ENCODE assay signal across 33 cellular contexts in genomic region chr19:547836-548720, GRCh38. TPM values are rescaled to one million over a fixed set of nuclear protein-coding genes. Genes with fewer than 3 reads are reported as not detected.
A peak's percentile ranks its signal among the peaks of the same experiment; 100 is the strongest.
DNase-seq lines count a peak whose midpoint lies in the region; ATAC-seq, FAIRE-seq and TF ChIP-seq lines count a peak whose summit lies in the region.
"Had no signal": no experiment of that assay in that cellular context is flagged by ENCODE, and none has a peak within 500 bp of the region (broad histone marks: within the 10 kb centered on the region; RNA-seq: fewer than 3 reads in every experiment).

No MANE protein-coding gene starts in this region.

- H4K20me1 ChIP-seq in MM.1S (ENCODE audit: insufficient read depth, low read length): no peaks in the 10 kb centered on the region
- peaks cover 2 to 8% of the 10 kb centered on the region in 2 experiments for H4K20me1 ChIP-seq in H1 (replicated peaks in 1 of 2; ENCODE audit: control insufficient read depth in 1 of 2, insufficient read depth in 2 of 2, low read length in 2 of 2)

- no peak overlapping the region for H3K27ac ChIP-seq in MM.1S (ENCODE audit: low read length)
- H3K27ac ChIP-seq in H1 (ENCODE audit: low read depth, low read length): no peak overlapping the region
- H3K27ac ChIP-seq: adrenal gland, neural progenitor cell, RWPE1, sigmoid colon, uterus had no signal

- POLR2A ChIA-PET in H1 (lab: Charles Lee; ENCODE audit: partially characterized antibody): interaction anchor here (0.6 to 7.3 kb wide), 9 partner anchors 9 to 44 kb away, joined by 3 to 40 read pairs (median 5); partner anchors contain the start of gene CDC34

- no peak overlapping the region for H4K91ac ChIP-seq in H1 (replicated peaks; ENCODE audit: insufficient read length, low read length)

- H3K4me3 ChIP-seq in MM.1S (ENCODE audit: low read length) (no peak overlapping the region), H1 (ENCODE audit: extremely low read depth in 1 of 4, insufficient read depth in 2 of 4, low read depth in 3 of 4, low read length in 4 of 4) (no peak overlapping the region)
- H3K4me3 ChIP-seq: adrenal gland, MG63, neural progenitor cell, sigmoid colon, uterus had no signal

- H3F3A ChIP-seq in MM.1S (ENCODE audit: insufficient read depth, low read length): no peaks in the 10 kb centered on the region

- H3K9me2 ChIP-seq in MM.1S (replicated peaks; ENCODE audit: insufficient read depth, low read length): no peaks in the 10 kb centered on the region

- H3K4me3 Mint-ChIP-seq in activated T-cell treated with anti-CD3 and anti-CD28 coated beads, Interleukin-2, amount 50 U/mL, for 24 hours: no peak overlapping the region
- no peak overlapping the region for H3K4me3 Mint-ChIP-seq in stimulated activated effector memory CD8-positive, alpha-beta T cell treated with anti-CD3 and anti-CD28 coated beads, Interleukin-12 subunit alpha, Interleukin-12 subunit beta, amount 100 ng/mL, for 72 hours
- H3K4me3 Mint-ChIP-seq: activated T-cell treated with anti-CD3 and anti-CD28 coated beads, Interleukin-2, amount 50 U/mL, for 72 hours; B cell; brain; CD8-positive, alpha-beta T cell; neural progenitor cell; T-helper 1 cell treated with Interleukin-12 subunit alpha and Interleukin-12 subunit beta and Interleukin-4 antibody, amounts not matched to agents 30 μg/mL and 1 μg/mL, for 36 hours had no signal

- no peak overlapping the region for H3K4me2 ChIP-seq in MM.1S (ENCODE audit: low read depth, low read length)
- H3K4me2 ChIP-seq in H1 (ENCODE audit: insufficient read depth in 1 of 2, low read depth in 2 of 2, low read length in 2 of 2): no peak overlapping the region
- H3K4me2 ChIP-seq: neural progenitor cell had no signal

- H2BK15ac ChIP-seq in H1 (ENCODE audit: low read length): no peak overlapping the region; the same call in 1 of the 2 replicates

- H3K27me3 ChIP-seq in MM.1S (replicated peaks; ENCODE audit: insufficient read depth, low read length) (peaks cover 55% of the 10 kb centered on the region), H1 (replicated peaks in 1 of 4; ENCODE audit: control insufficient read depth in 3 of 4, extremely low read depth in 1 of 4, insufficient read depth in 3 of 4, low read length in 3 of 4) (no peaks in the 10 kb centered on the region)
- H3K27me3 ChIP-seq: adrenal gland, MG63, uterus had no signal

- no peak overlapping the region for H3K18ac ChIP-seq in H1 (ENCODE audit: extremely low read depth, low read length)

- no peak overlapping the region for H3K23ac ChIP-seq in H1 (ENCODE audit: insufficient read length)

- H3K4me1 Mint-ChIP-seq in activated T-cell treated with anti-CD3 and anti-CD28 coated beads, Interleukin-2, amount 50 U/mL, for 24 hours (ENCODE audit: low read depth): peaks cover 24% of the 10 kb centered on the region
- H3K4me1 Mint-ChIP-seq in stimulated activated effector memory CD8-positive, alpha-beta T cell treated with anti-CD3 and anti-CD28 coated beads, Interleukin-12 subunit alpha, Interleukin-12 subunit beta, amount 100 ng/mL, for 72 hours: peaks cover 34% of the 10 kb centered on the region
- H3K4me1 Mint-ChIP-seq: B cell had no signal

- no peak overlapping the region for H2AK5ac ChIP-seq in H1 (ENCODE audit: low read depth, low read length)

- no peak overlapping the region for H3K4ac ChIP-seq in H1 (replicated peaks; ENCODE audit: insufficient read length, low read depth, low read length)

- no peaks in the 10 kb centered on the region for H3K36me3 ChIP-seq in MM.1S (replicated peaks; ENCODE audit: insufficient read depth, low read length)
- no peaks in the 10 kb centered on the region for H3K36me3 ChIP-seq in H1 (ENCODE audit: control insufficient read depth in 2 of 4, insufficient read depth in 4 of 4, low read length in 3 of 4)
- H3K36me3 ChIP-seq: adrenal gland, MG63, neural progenitor cell, uterus had no signal

- no peaks in the 10 kb centered on the region for H3K79me1 ChIP-seq in H1 (ENCODE audit: low read depth, low read length)

- H3K79me2 ChIP-seq in MM.1S (ENCODE audit: low read length): no peaks in the 10 kb centered on the region
- no peaks in the 10 kb centered on the region for H3K79me2 ChIP-seq in H1 (ENCODE audit: control insufficient read depth in 1 of 2, insufficient read depth in 2 of 2, low read length in 2 of 2)

- CTCF ChIA-PET in H1 (lab: Charles Lee; ENCODE audit: partially characterized antibody): no interaction called here

- H3K27me3 Mint-ChIP-seq in activated T-cell treated with anti-CD3 and anti-CD28 coated beads, Interleukin-2, amount 50 U/mL, for 24 hours: no peaks in the 10 kb centered on the region
- H3K27me3 Mint-ChIP-seq: B cell, brain had no signal

- no peaks in the 10 kb centered on the region for H3K9me3 Mint-ChIP-seq in activated T-cell treated with anti-CD3 and anti-CD28 coated beads, Interleukin-2, amount 50 U/mL, for 24 hours
- H3K9me3 Mint-ChIP-seq in stimulated activated effector memory CD8-positive, alpha-beta T cell treated with anti-CD3 and anti-CD28 coated beads, Interleukin-12 subunit alpha, Interleukin-12 subunit beta, amount 100 ng/mL, for 72 hours: no peaks in the 10 kb centered on the region
- H3K9me3 Mint-ChIP-seq: activated T-cell treated with anti-CD3 and anti-CD28 coated beads, Interleukin-2, amount 50 U/mL, for 72 hours; brain; CD8-positive, alpha-beta T cell; neural progenitor cell; T-helper 1 cell treated with Interleukin-12 subunit alpha and Interleukin-12 subunit beta and Interleukin-4 antibody, amounts not matched to agents 30 μg/mL and 1 μg/mL, for 36 hours had no signal

- no peak overlapping the region for H3K9ac ChIP-seq in MM.1S (ENCODE audit: low read length)
- H3K9ac ChIP-seq in H1 (replicated peaks in 1 of 4; ENCODE audit: extremely low read depth in 1 of 4, low read depth in 3 of 4, low read length in 3 of 4): no peak overlapping the region; a peak in 1 of 7 replicates
- H3K9ac ChIP-seq: neural progenitor cell had no signal

- 88% methylated on average over 26 of the region's 26 CpGs; no CpG with 5 or more reads in 1 of the 2 experiments for WGBS in H1 (ENCODE audit: extremely low coverage in 1 of 2, insufficient coverage in 1 of 2, insufficient read length in 1 of 2, insufficient replicate concordance in 2 of 2, low coverage in 1 of 2, low lambda C conversion rate in 2 of 2, missing lambda C conversion rate in 1 of 2), 2 experiments

- H2AFZ ChIP-seq in MM.1S (ENCODE audit: low read length): no peak overlapping the region
- no peak overlapping the region for H2AFZ ChIP-seq in H1 (ENCODE audit: low read length)
- H2AFZ ChIP-seq: neural progenitor cell had no signal

- no peak for TF ChIP-seq EP300 in H1 (IDR thresholded peaks at IDR 0.05; ENCODE audit: borderline replicate concordance in 1 of 2, low read depth in 2 of 2, low read length in 2 of 2)

- H4K8ac ChIP-seq in H1 (ENCODE audit: extremely low read depth, insufficient read depth, low read length): no peak overlapping the region

- no peak for ATAC-seq in stimulated activated effector memory CD8-positive, alpha-beta T cell treated with anti-CD3 and anti-CD28 coated beads, Interleukin-12 subunit alpha, Interleukin-12 subunit beta, amount 100 ng/mL, for 72 hours
- no peak for ATAC-seq in GM19397 (IDR thresholded peaks at IDR 0.05; ENCODE audit: unreplicated experiment)
- ATAC-seq: activated T-cell treated with anti-CD3 and anti-CD28 coated beads, Interleukin-2, amount 50 U/mL, for 72 hours; CD8-positive, alpha-beta T cell; left cardiac atrium had no signal

- TF ChIP-seq RAD21 in H1 (IDR thresholded peaks at IDR 0.05 in 1 of 2, conservative IDR thresholded peaks at IDR 0.05 in 1 of 2; ENCODE audit: low read depth in 2 of 2, low read length in 2 of 2): no peak

- H2BK120ac ChIP-seq in H1 (replicated peaks; ENCODE audit: low read depth, low read length): no peak overlapping the region

- TF ChIP-seq CTCF in MM.1S (IDR thresholded peaks at IDR 0.05; ENCODE audit: low read length) (peak; percentile 16; the same call in 1 of the 2 replicates), H1 (IDR thresholded peaks at IDR 0.05; ENCODE audit: control extremely low read depth in 1 of 3, insufficient read depth in 1 of 3, low read depth in 1 of 3, low read length in 3 of 3) (peak in 2 of 3 experiments; percentile 9 to 22; a peak in 2 of 4 replicates)

- no peak overlapping the region for H2BK20ac ChIP-seq in H1 (ENCODE audit: low read length)

- H3K9me3 ChIP-seq in MM.1S (replicated peaks; ENCODE audit: insufficient read depth, low read length) (no peaks in the 10 kb centered on the region), H1 (ENCODE audit: insufficient read depth in 2 of 2, low read depth in 1 of 2, low read length in 1 of 2) (no peaks in the 10 kb centered on the region)
- H3K9me3 ChIP-seq: adrenal gland, MG63, sigmoid colon, uterus had no signal

- no peak overlapping the region for H3K56ac ChIP-seq in H1 (replicated peaks; ENCODE audit: insufficient read length, low read depth, low read length)

- no peak for FAIRE-seq in H1 (lab: Jason Lieb, UNC)
- FAIRE-seq: GM19239, HTR-8/SVneo had no signal

- H2BK5ac ChIP-seq in H1 (ENCODE audit: low read depth, low read length): no peak overlapping the region; the same call in 1 of the 2 replicates

- no peak overlapping the region for H3K14ac ChIP-seq in H1 (ENCODE audit: insufficient read length)

- peak overlapping the region; percentile 27; the same call in 1 of the 2 replicates for H2BK12ac ChIP-seq in H1 (ENCODE audit: low read depth, low read length)

- H3K4me1 ChIP-seq in MM.1S (ENCODE audit: low read length) (no peaks in the 10 kb centered on the region), H1 (replicated peaks in 1 of 4; ENCODE audit: control insufficient read depth in 3 of 4, insufficient read depth in 4 of 4, low read length in 3 of 4) (peaks cover 0 to 3% (median under 1%) of the 10 kb centered on the region in 4 experiments; a peak in 3 of 7 replicates)
- H3K4me1 ChIP-seq: adrenal gland, uterus had no signal

- no peak overlapping the region for H4K5ac ChIP-seq in H1 (ENCODE audit: insufficient read length, low read depth, low read length)

- no peak for TF ChIP-seq POLR2A in H1 (IDR thresholded peaks at IDR 0.05; ENCODE audit: control extremely low read depth in 1 of 2, low read depth in 2 of 2, low read length in 2 of 2)

- peaks cover 18% of the 10 kb centered on the region for H3K36me3 Mint-ChIP-seq in activated T-cell treated with anti-CD3 and anti-CD28 coated beads, Interleukin-2, amount 50 U/mL, for 24 hours (ENCODE audit: low read depth)
- H3K36me3 Mint-ChIP-seq in stimulated activated effector memory CD8-positive, alpha-beta T cell treated with anti-CD3 and anti-CD28 coated beads, Interleukin-12 subunit alpha, Interleukin-12 subunit beta, amount 100 ng/mL, for 72 hours: peaks cover 31% of the 10 kb centered on the region

- peak overlapping the region; percentile 63 for H3K27ac Mint-ChIP-seq in activated T-cell treated with anti-CD3 and anti-CD28 coated beads, Interleukin-2, amount 50 U/mL, for 24 hours
- peak overlapping the region; percentile 65 for H3K27ac Mint-ChIP-seq in stimulated activated effector memory CD8-positive, alpha-beta T cell treated with anti-CD3 and anti-CD28 coated beads, Interleukin-12 subunit alpha, Interleukin-12 subunit beta, amount 100 ng/mL, for 72 hours
- H3K27ac Mint-ChIP-seq: activated T-cell treated with anti-CD3 and anti-CD28 coated beads, Interleukin-2, amount 50 U/mL, for 72 hours; B cell; brain; CD8-positive, alpha-beta T cell; neural progenitor cell; T-helper 1 cell treated with Interleukin-12 subunit alpha and Interleukin-12 subunit beta and Interleukin-4 antibody, amounts not matched to agents 30 μg/mL and 1 μg/mL, for 36 hours had no signal

- H3K23me2 ChIP-seq in H1 (ENCODE audit: low read depth, low read length): peaks cover 3% of the 10 kb centered on the region; the same call in 1 of the 2 replicates

- no peak for DNase-seq in activated T-cell treated with anti-CD3 and anti-CD28 coated beads, Interleukin-2, amount 50 U/mL, for 24 hours
- no peak for DNase-seq in activated T-cell treated with anti-CD3 and anti-CD28 coated beads for 4 hours
- DNase-seq in MM.1S: no peak
- no peak for DNase-seq in H1 (ENCODE audit: low read depth in 1 of 2, low spot score in 2 of 2)
- no peak for DNase-seq in stimulated activated effector memory CD8-positive, alpha-beta T cell treated with anti-CD3 and anti-CD28 coated beads, Interleukin-12 subunit alpha, Interleukin-12 subunit beta, amount 100 ng/mL, for 72 hours (ENCODE audit: low spot score in 2 of 2)
- no peak for DNase-seq in stimulated activated CD4-positive, alpha-beta T cell treated with anti-CD3 and anti-CD28 coated beads, Interleukin-12 subunit alpha, Interleukin-12 subunit beta, amount 100 ng/mL, for 4 hours
- DNase-seq in NCI-H187 (lab: John Stamatoyannopoulos, UW): no peak
- DNase-seq: activated CD4-positive, alpha-beta T cell treated with anti-CD3 and anti-CD28 coated beads for 4 hours; activated naive CD4-positive, alpha-beta T cell; activated T-cell treated with anti-CD3 and anti-CD28 coated beads, Interleukin-2, amount 50 U/mL, for 72 hours; adrenal gland; CD8-positive, alpha-beta T cell; HCEC 1CT; head of caudate nucleus; KG1; left cardiac atrium; MG63; NCI-H2081; NCI-H345; NCI-H748 treated with DMSO at 0.1 percent for 48 hours; posterior cingulate gyrus; sigmoid colon; stimulated activated naive CD4-positive, alpha-beta T cell treated with Interleukin-2 at 50 U/mL for 16 hours; uterus had no signal

RNA-seq across cellular contexts. Expression of gene GZMM, which starts 4.2 kb away (rescaled TPM):
- total RNA-seq in H1 (2021; fragmentation: NEBNext Ultra II Directional; extraction: Animal tissue kit (Norgen Biotek cat#: 25700)): 0.32 and 0.59 TPM in 2 replicates
- 0.09 and 0.19 TPM in 2 replicates for polyA plus RNA-seq in H1 (2011; rRNA removed)
- 0.26 TPM for polyA plus RNA-seq in H1 (2011; cell fraction: cytosol; rRNA removed)
- polyA plus RNA-seq in H1 (2011; cell fraction: nucleus; rRNA removed): 0.91 TPM
- 0.20 to 0.40 TPM in 2 of 4 replicates, not detected in the others for polyA plus RNA-seq in H1 (2012, experiment 1 of 2)
- polyA plus RNA-seq in H1 (2012, experiment 2 of 2): 0.45 TPM
- polyA plus RNA-seq in H1 (2013, experiment 1 of 2): 0.12 TPM
- polyA plus RNA-seq in H1 (2013, experiment 2 of 2): 0.22 TPM
- polyA minus RNA-seq in H1 (2011; rRNA and poly(A)+ RNA removed): not detected in 2 replicates
- polyA minus RNA-seq in H1 (2011; cell fraction: cytosol; rRNA and poly(A)+ RNA removed): not detected
- not detected for polyA minus RNA-seq in H1 (2011; cell fraction: nucleus; rRNA and poly(A)+ RNA removed)
- total RNA-seq: B cell, lung microvascular endothelial cell had no signal

RNA-seq across cellular contexts. Expression of gene CDC34, which starts 16.5 kb away (rescaled TPM):
- 129 and 133 TPM in 2 replicates for total RNA-seq in H1 (2021; fragmentation: NEBNext Ultra II Directional; extraction: Animal tissue kit (Norgen Biotek cat#: 25700))
- polyA plus RNA-seq in H1 (2011; rRNA removed): 95.9 and 152 TPM in 2 replicates
- 118 TPM for polyA plus RNA-seq in H1 (2011; cell fraction: cytosol; rRNA removed)
- 164 TPM for polyA plus RNA-seq in H1 (2011; cell fraction: nucleus; rRNA removed)
- polyA plus RNA-seq in H1 (2012, experiment 1 of 2): 96.1 to 118 TPM (median 105 TPM) in 4 replicates
- 88.6 TPM for polyA plus RNA-seq in H1 (2012, experiment 2 of 2)
- polyA plus RNA-seq in H1 (2013, experiment 1 of 2): 91.1 TPM
- polyA plus RNA-seq in H1 (2013, experiment 2 of 2): 90.3 TPM
- polyA minus RNA-seq in H1 (2011; rRNA and poly(A)+ RNA removed): 24.6 and 40.1 TPM in 2 replicates
- polyA minus RNA-seq in H1 (2011; cell fraction: cytosol; rRNA and poly(A)+ RNA removed): 50.3 TPM
- polyA minus RNA-seq in H1 (2011; cell fraction: nucleus; rRNA and poly(A)+ RNA removed): 45.6 TPM

RNA-seq across cellular contexts. Expression of gene BSG, which starts 24.3 kb away (rescaled TPM):
- 726 and 743 TPM in 2 replicates for total RNA-seq in H1 (2021; fragmentation: NEBNext Ultra II Directional; extraction: Animal tissue kit (Norgen Biotek cat#: 25700))
- 1,055 and 1,381 TPM in 2 replicates for polyA plus RNA-seq in H1 (2011; rRNA removed)
- 777 TPM for polyA plus RNA-seq in H1 (2011; cell fraction: cytosol; rRNA removed)
- 835 TPM for polyA plus RNA-seq in H1 (2011; cell fraction: nucleus; rRNA removed)
- 563 to 829 TPM (median 731 TPM) in 4 replicates for polyA plus RNA-seq in H1 (2012, experiment 1 of 2)
- 1,009 TPM for polyA plus RNA-seq in H1 (2012, experiment 2 of 2)
- 1,327 TPM for polyA plus RNA-seq in H1 (2013, experiment 1 of 2)
- 1,362 TPM for polyA plus RNA-seq in H1 (2013, experiment 2 of 2)
- 300 and 353 TPM in 2 replicates for polyA minus RNA-seq in H1 (2011; rRNA and poly(A)+ RNA removed)
- 459 TPM for polyA minus RNA-seq in H1 (2011; cell fraction: cytosol; rRNA and poly(A)+ RNA removed)
- 278 TPM for polyA minus RNA-seq in H1 (2011; cell fraction: nucleus; rRNA and poly(A)+ RNA removed)

RNA-seq across cellular contexts. Expression of gene TPGS1, which starts 40.8 kb away (rescaled TPM):
- 9.1 and 10.2 TPM in 2 replicates for total RNA-seq in H1 (2021; fragmentation: NEBNext Ultra II Directional; extraction: Animal tissue kit (Norgen Biotek cat#: 25700))
- polyA plus RNA-seq in H1 (2011; rRNA removed): 10.6 and 11.8 TPM in 2 replicates
- polyA plus RNA-seq in H1 (2011; cell fraction: cytosol; rRNA removed): 12.2 TPM
- 8.0 TPM for polyA plus RNA-seq in H1 (2011; cell fraction: nucleus; rRNA removed)
- 3.4 to 7.4 TPM (median 7.1 TPM) in 4 replicates for polyA plus RNA-seq in H1 (2012, experiment 1 of 2)
- polyA plus RNA-seq in H1 (2012, experiment 2 of 2): 2.8 TPM
- 4.2 TPM for polyA plus RNA-seq in H1 (2013, experiment 1 of 2)
- 4.2 TPM for polyA plus RNA-seq in H1 (2013, experiment 2 of 2)
- polyA minus RNA-seq in H1 (2011; rRNA and poly(A)+ RNA removed): 0.59 and 0.60 TPM in 2 replicates
- polyA minus RNA-seq in H1 (2011; cell fraction: cytosol; rRNA and poly(A)+ RNA removed): 3.4 TPM
- polyA minus RNA-seq in H1 (2011; cell fraction: nucleus; rRNA and poly(A)+ RNA removed): 6.8 TPM

RNA-seq across cellular contexts. Expression of gene HCN2, which starts 41.6 kb away (rescaled TPM):
- total RNA-seq in H1 (2021; fragmentation: NEBNext Ultra II Directional; extraction: Animal tissue kit (Norgen Biotek cat#: 25700)): 3.6 and 4.0 TPM in 2 replicates
- 1.0 and 1.9 TPM in 2 replicates for polyA plus RNA-seq in H1 (2011; rRNA removed)
- polyA plus RNA-seq in H1 (2011; cell fraction: cytosol; rRNA removed): 1.3 TPM
- 3.2 TPM for polyA plus RNA-seq in H1 (2011; cell fraction: nucleus; rRNA removed)
- polyA plus RNA-seq in H1 (2012, experiment 1 of 2): 1.6 to 4.6 TPM (median 3.9 TPM) in 4 replicates
- 2.2 TPM for polyA plus RNA-seq in H1 (2012, experiment 2 of 2)
- polyA plus RNA-seq in H1 (2013, experiment 1 of 2): 3.0 TPM
- polyA plus RNA-seq in H1 (2013, experiment 2 of 2): 3.2 TPM
- 1.6 and 4.2 TPM in 2 replicates for polyA minus RNA-seq in H1 (2011; rRNA and poly(A)+ RNA removed)
- polyA minus RNA-seq in H1 (2011; cell fraction: cytosol; rRNA and poly(A)+ RNA removed): 2.5 TPM
- 1.4 TPM for polyA minus RNA-seq in H1 (2011; cell fraction: nucleus; rRNA and poly(A)+ RNA removed)
